8 cellular contexts compared by ENCODE assay signal in genomic region chr5:177601126-177601525, GRCh38. TPM values are rescaled to one million over a fixed set of nuclear protein-coding genes. Genes with fewer than 3 reads are reported as not detected.
DNase-seq lines count a peak whose midpoint lies in the region; ATAC-seq, FAIRE-seq and TF ChIP-seq lines count a peak whose summit lies in the region.

No MANE protein-coding gene starts in this region.

- peak overlapping the region; percentile 68 for H3K27ac ChIP-seq in Karpas-422 (ENCODE audit: low read length)

- POLR2A ChIA-PET in BJ (lab: Charles Lee): no interaction called here
- POLR2A ChIA-PET in naive thymus-derived CD8-positive, alpha-beta T cell (lab: Charles Lee): interaction anchor here (1.0 to 1.1 kb wide), 2 partner anchors 9 to 603 kb away, joined by 4 to 8 read pairs; partner anchors contain the start of genes HNRNPAB and TMED9

- H4K20me1 ChIP-seq in Karpas-422 (ENCODE audit: insufficient read depth, low read depth, low read length): 0 out of 2 replicates have a peak, but pooled peaks cover 6% of the 10 kb centered on the region

- H3K9me3 ChIP-seq in Karpas-422 (ENCODE audit: low read length): no peaks in the 10 kb centered on the region

- peaks cover 15% of the 10 kb centered on the region for H3K4me1 ChIP-seq in Karpas-422 (ENCODE audit: low read length)

- FAIRE-seq in frontal cortex (lab: Jason Lieb, UNC): no peak

- peak overlapping the region; percentile 82 to 99 (median 97) for H3K4me3 Mint-ChIP-seq in naive thymus-derived CD8-positive, alpha-beta T cell

- H3K9ac ChIP-seq in Karpas-422 (ENCODE audit: low read length): peak overlapping the region; percentile 89

- peak overlapping the region; percentile 85 for H3K4me2 ChIP-seq in Karpas-422 (ENCODE audit: low read depth, low read length, poor library complexity, severe bottlenecking)

- H3K36me3 ChIP-seq in BJ (ENCODE audit: control insufficient read depth, insufficient read depth, low read length): peaks cover 9% of the 10 kb centered on the region
- H3K36me3 ChIP-seq in Karpas-422 (ENCODE audit: insufficient read depth, low read length): peaks cover 6% of the 10 kb centered on the region

- H3K9me2 ChIP-seq in Karpas-422 (replicated peaks; ENCODE audit: insufficient read depth, low read length): no peaks in the 10 kb centered on the region

- TF ChIP-seq CTCF in BJ (IDR thresholded peaks at IDR 0.05; ENCODE audit: insufficient read depth, low read depth, low read length): no peak
- no peak for TF ChIP-seq CTCF in cardiac fibroblast (IDR thresholded peaks at IDR 0.05; ENCODE audit: low read depth, low read length)
- TF ChIP-seq CTCF in GM20000 (IDR thresholded peaks at IDR 0.05; ENCODE audit: extremely low read depth, missing control alignments): no peak

- H3K9me3 Mint-ChIP-seq in naive thymus-derived CD8-positive, alpha-beta T cell: no peaks in the 10 kb centered on the region

- peak overlapping the region; percentile 51 to 97 (median 92) for H3K27ac Mint-ChIP-seq in naive thymus-derived CD8-positive, alpha-beta T cell

- H2AFZ ChIP-seq in Karpas-422 (ENCODE audit: low read length): no peak overlapping the region

- peaks cover 0 to 21% (median 4%) of the 10 kb centered on the region in 3 donors for H3K36me3 Mint-ChIP-seq in naive thymus-derived CD8-positive, alpha-beta T cell

- CTCF ChIA-PET in BJ (lab: Yijun Ruan, JAX): interaction anchor here (0.5 to 1.1 kb wide), 4 partner anchors 12 to 555 kb away, joined by 3 to 4 read pairs (median 3); no protein-coding TSS in a partner anchor

- no peaks in the 10 kb centered on the region for H3K27me3 Mint-ChIP-seq in naive thymus-derived CD8-positive, alpha-beta T cell

- ATAC-seq in naive thymus-derived CD8-positive, alpha-beta T cell: no peak
- no peak for ATAC-seq in HG03460 (IDR thresholded peaks at IDR 0.05; ENCODE audit: unreplicated experiment)

- H3K4me3 ChIP-seq in BJ (ENCODE audit: low read depth, low read length) (peak overlapping the region; percentile 92), Karpas-422 (ENCODE audit: low read length) (peak overlapping the region; percentile 94), cardiac fibroblast (replicated peaks in 1 of 2; ENCODE audit: low read depth in 2 of 2, low read length in 2 of 2) (peak overlapping the region; percentile 73 to 75)

- H3K27me3 ChIP-seq in BJ (ENCODE audit: control insufficient read depth, insufficient read depth, low read length) (no peaks in the 10 kb centered on the region), Karpas-422 (ENCODE audit: low read length) (no peaks in the 10 kb centered on the region)

- H3K4me1 Mint-ChIP-seq in naive thymus-derived CD8-positive, alpha-beta T cell: peaks cover 23 to 50% (median 41%) of the 10 kb centered on the region in 4 donors

- DNase-seq in BJ (ENCODE audit: low read depth): no peak
- no peak for DNase-seq in Karpas-422
- DNase-seq in cardiac fibroblast (ENCODE audit: low read depth in 2 of 2): no peak
- no peak for DNase-seq in naive thymus-derived CD8-positive, alpha-beta T cell
- DNase-seq in frontal cortex (ENCODE audit: low spot score in 2 of 2): no peak
- DNase-seq in GM20000 (ENCODE audit: low spot score): no peak
- DNase-seq in amygdala (lab: John Stamatoyannopoulos, UW): no peak

- H3K79me2 ChIP-seq in Karpas-422 (ENCODE audit: low read length): peaks cover 26% of the 10 kb centered on the region

RNA-seq across cellular contexts. Expression of gene B4GALT7, which starts 1.2 kb away (rescaled TPM):
- 23.2 and 39.5 TPM in 2 replicates for polyA plus RNA-seq in BJ (2011; rRNA removed)
- polyA minus RNA-seq in BJ (2011; rRNA and poly(A)+ RNA removed): 14.4 and 22.3 TPM in 2 replicates
- total RNA-seq in Karpas-422 (2014; rRNA removed; shearing (Covaris generic); ENCODE audit: low replicate concordance): 24.8 and 42.2 TPM in 2 replicates
- 10 to 100 TPM; 36.2 to 39.3 TPM for total RNA-seq in naive thymus-derived CD8-positive, alpha-beta T cell
- polyA plus RNA-seq in naive thymus-derived CD8-positive, alpha-beta T cell: 10 to 100 TPM; 14.8 to 21.1 (median 18.7) TPM
- 13.5 TPM for total RNA-seq in frontal cortex

RNA-seq across cellular contexts. Expression of gene TMED9, which starts 9.1 kb away (rescaled TPM):
- 310 and 391 TPM in 2 replicates for polyA plus RNA-seq in BJ (2011; rRNA removed)
- polyA minus RNA-seq in BJ (2011; rRNA and poly(A)+ RNA removed): 139 and 192 TPM in 2 replicates
- total RNA-seq in Karpas-422 (2014; rRNA removed; shearing (Covaris generic); ENCODE audit: low replicate concordance): 33.2 and 69.3 TPM in 2 replicates
- total RNA-seq in naive thymus-derived CD8-positive, alpha-beta T cell: 10 to 100 TPM; 61.5 to 63.1 TPM
- polyA plus RNA-seq in naive thymus-derived CD8-positive, alpha-beta T cell: 100 to 1,000 TPM in 1 of 3 donors, 10 to 100 TPM in 2; 89.0 to 121 (median 93.8) TPM
- 28.1 TPM for total RNA-seq in frontal cortex

RNA-seq across cellular contexts. Expression of gene FAM193B, which starts 46.8 kb away (rescaled TPM):
- 23.1 and 31.9 TPM in 2 replicates for polyA plus RNA-seq in BJ (2011; rRNA removed)
- 17.6 and 19.6 TPM in 2 replicates for polyA minus RNA-seq in BJ (2011; rRNA and poly(A)+ RNA removed)
- 48.3 and 59.6 TPM in 2 replicates for total RNA-seq in Karpas-422 (2014; rRNA removed; shearing (Covaris generic); ENCODE audit: low replicate concordance)
- 100 to 1,000 TPM; 214 to 225 TPM for total RNA-seq in naive thymus-derived CD8-positive, alpha-beta T cell
- polyA plus RNA-seq in naive thymus-derived CD8-positive, alpha-beta T cell: 1 to 10 TPM; 1.6 to 5.5 (median 3.4) TPM
- total RNA-seq in frontal cortex: 26.1 TPM
